Comparison of ENCODE assay signal across 9 cellular contexts in genomic region chr16:25012525-25012991, GRCh38. TPM values are rescaled to one million over a fixed set of nuclear protein-coding genes. Genes with fewer than 3 reads are reported as not detected.
DNase-seq lines count a peak whose midpoint lies in the region; ATAC-seq and TF ChIP-seq lines count a peak whose summit lies in the region.
"Had no signal": no experiment of that assay in that cellular context is flagged by ENCODE, and none has a peak within 500 bp of the region (broad histone marks: within the 10 kb centered on the region; RNA-seq: fewer than 3 reads in every experiment).

No MANE protein-coding gene starts in this region.

- intact Hi-C loops in Panc1 (cut with micrococcal nuclease; ENCODE audit: unreplicated experiment): no loop called here
- intact Hi-C loops in spleen (cut with DNase I; ENCODE audit: low total_unique reads): no loop called here

- peaks cover 49% of the 10 kb centered on the region for H3K4me1 ChIP-seq in Panc1 (ENCODE audit: control insufficient read depth, insufficient read depth, low read length)
- peaks cover 56 to 93% (median 74%) of the 10 kb centered on the region in 6 donors for H3K4me1 ChIP-seq in spleen

- H3K36me3 ChIP-seq in Panc1 (ENCODE audit: control insufficient read depth, insufficient read depth, low read length) (no peaks in the 10 kb centered on the region; the same call in 1 of the 2 replicates), spleen (peaks cover 0 to 48% (median 0%) of the 10 kb centered on the region in 6 donors)

- H3K9me3 ChIP-seq in Panc1 (ENCODE audit: control insufficient read depth, insufficient read depth, low read depth, low read length) (no peaks in the 10 kb centered on the region), spleen (no peaks in the 10 kb centered on the region)

- CTCF ChIA-PET in Panc1 (lab: Charles Lee): no interaction called here

- H3K27ac ChIP-seq in Panc1 (ENCODE audit: low read length): peak overlapping the region; percentile 83
- peak overlapping the region in 7 of 8 donors; percentile 92 to 98 (median 95) for H3K27ac ChIP-seq in spleen
- H3K27ac ChIP-seq: 22Rv1 had no signal

- H3K27me3 ChIP-seq in Panc1 (ENCODE audit: control insufficient read depth, insufficient read depth, low read length): no peaks in the 10 kb centered on the region
- no peaks in the 10 kb centered on the region for H3K27me3 ChIP-seq in spleen (replicated peaks in 1 of 7)

- DNase-seq in DMS 273 (lab: John Stamatoyannopoulos, UW; ENCODE audit: unreplicated experiment): peak; percentile 13
- DNase-seq in DMS 273 treated with DMSO at 0.1 percent for 48 hours (lab: John Stamatoyannopoulos, UW): no peak
- no peak for DNase-seq in Panc1 (ENCODE audit: low read depth, low spot score)
- peak; percentile 92 for DNase-seq in fibroblast of gingiva (ENCODE audit: low read depth)
- no peak for DNase-seq in spleen
- DNase-seq in putamen (ENCODE audit: low spot score): no peak
- no peak for DNase-seq in NCI-H510A (lab: John Stamatoyannopoulos, UW)
- DNase-seq in iPS-NIHi7 (ENCODE audit: extremely low spot score): no peak

- H3K4me3 ChIP-seq in Panc1 (ENCODE audit: low read depth in 2 of 2, low read length in 2 of 2) (peak overlapping the region; percentile 75 to 87), spleen (peak overlapping the region; percentile 13 to 94 (median 82))

- no peak for TF ChIP-seq POLR2A in spleen (IDR thresholded peaks at IDR 0.05)

- in situ Hi-C loops in Panc1 (cut with HindIII; ENCODE audit: low pct_unique_long_range_greater_than_20kb, low sequenced_read_pairs): no loop called here

- no peak for ATAC-seq in Panc1

- 41 to 64% (median 46%) methylated on average over 3 of the region's 3 CpGs for WGBS in spleen, 5 donors

- POLR2A ChIA-PET in Panc1 (lab: Charles Lee): no interaction called here

- no TSS peak for BruUV-seq in Panc1 (replicated peaks; lab: Mats Ljungman, UMichigan)

- TF ChIP-seq CTCF in Panc1 (IDR thresholded peaks at IDR 0.05): no peak
- no peak for TF ChIP-seq CTCF in spleen (IDR thresholded peaks at IDR 0.05 in 8 of 11, conservative IDR thresholded peaks at IDR 0.05 in 3 of 11)

RNA-seq across cellular contexts. Expression of gene ARHGAP17, which starts 2.6 kb away (rescaled TPM):
- total RNA-seq in Panc1 (2021; ENCODE audit: unreplicated experiment) (113 TPM), spleen (100 to 1,000 TPM; 126 to 254 (median 226) TPM)
- 75.4 TPM for polyA plus RNA-seq in Panc1 (2012; ENCODE audit: insufficient read length)
- polyA plus RNA-seq in spleen: 100 to 1,000 TPM in 2 of 3 donors, 10 to 100 TPM in 1; 62.2 to 116 (median 102) TPM

Comparison
In these comparisons a context has a peak if more than half of its experiments do, and no peak if none do; other contexts are left out.
1. DNase-seq: peak in DMS 273 (single experiment) and fibroblast of gingiva (single experiment); none in DMS 273 treated with DMSO at 0.1 percent for 48 hours (single experiment), Panc1 (single experiment), spleen (single experiment), putamen (single experiment), NCI-H510A (single experiment) and iPS-NIHi7 (single experiment).